ENCODE assay signal across 1 cellular context in the genomic region with DNA sequence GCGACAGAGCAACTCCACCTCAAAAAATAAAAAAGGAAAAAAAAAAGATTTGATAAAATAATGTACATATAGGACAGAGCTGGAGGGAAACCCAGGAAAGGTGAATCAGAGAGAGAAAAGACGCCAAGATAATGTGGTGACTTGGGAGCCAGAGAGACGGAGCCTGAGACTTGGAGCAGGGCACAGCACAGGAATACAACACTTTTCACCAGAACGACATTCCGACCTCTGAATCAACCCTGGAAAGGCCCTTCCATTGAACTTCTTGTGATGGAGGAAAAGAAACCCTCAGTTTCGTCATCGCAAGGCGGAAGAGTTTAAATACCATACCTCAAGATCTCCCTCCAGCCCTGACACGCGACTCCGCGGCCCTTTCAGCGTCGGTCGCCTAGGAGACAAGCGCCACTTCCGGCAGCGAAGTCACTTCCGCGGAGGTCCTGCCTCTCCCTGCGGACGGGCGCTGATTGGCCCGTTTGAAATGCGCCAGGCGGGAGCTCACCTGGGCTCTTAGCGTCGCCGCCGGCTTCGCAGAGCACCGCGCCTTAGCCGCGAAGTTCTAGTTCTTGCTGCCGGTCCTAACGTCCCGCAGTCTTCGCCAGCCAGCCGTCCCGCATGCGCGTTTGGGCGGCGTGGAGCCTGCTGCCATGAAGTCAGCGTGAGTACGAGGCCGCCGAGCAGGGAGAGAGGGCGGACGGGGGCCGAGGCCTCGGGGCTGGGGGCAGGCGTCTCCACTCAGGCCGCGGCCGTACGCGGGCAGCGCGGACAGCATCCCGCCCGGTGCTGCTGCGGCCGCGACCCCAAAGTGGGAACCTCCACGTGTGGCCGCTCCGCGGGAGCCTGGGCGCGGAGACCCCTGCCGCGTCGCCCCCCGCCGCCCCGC.
A peak's percentile ranks its signal among the peaks of the same experiment; 100 is the strongest.
TF ChIP-seq lines count a peak whose summit lies in the region.

A gene (plus strand): TSS at position 528 of the 880 bp plus-strand sequence. CDS start 117 bp downstream, at position 645.

TF ChIP-seq in HepG2, 621 proteins besides CTCF, POLR2A, EP300 and RAD21 (continued from another document):
- peak; percentile 32; the same call in 1 of the 2 replicates for TF ChIP-seq HCFC1 (IDR thresholded peaks at IDR 0.05; ENCODE audit: low read depth, low read length)
- no peak for TF ChIP-seq ZNF720 (CRISPR knock-in tag; IDR thresholded peaks at IDR 0.05)
- TF ChIP-seq, protein P1, sequence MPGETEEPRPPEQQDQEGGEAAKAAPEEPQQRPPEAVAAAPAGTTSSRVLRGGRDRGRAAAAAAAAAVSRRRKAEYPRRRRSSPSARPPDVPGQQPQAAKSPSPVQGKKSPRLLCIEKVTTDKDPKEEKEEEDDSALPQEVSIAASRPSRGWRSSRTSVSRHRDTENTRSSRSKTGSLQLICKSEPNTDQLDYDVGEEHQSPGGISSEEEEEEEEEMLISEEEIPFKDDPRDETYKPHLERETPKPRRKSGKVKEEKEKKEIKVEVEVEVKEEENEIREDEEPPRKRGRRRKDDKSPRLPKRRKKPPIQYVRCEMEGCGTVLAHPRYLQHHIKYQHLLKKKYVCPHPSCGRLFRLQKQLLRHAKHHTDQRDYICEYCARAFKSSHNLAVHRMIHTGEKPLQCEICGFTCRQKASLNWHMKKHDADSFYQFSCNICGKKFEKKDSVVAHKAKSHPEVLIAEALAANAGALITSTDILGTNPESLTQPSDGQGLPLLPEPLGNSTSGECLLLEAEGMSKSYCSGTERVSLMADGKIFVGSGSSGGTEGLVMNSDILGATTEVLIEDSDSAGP (CRISPR knock-in tag; IDR thresholded peaks at IDR 0.05; ENCODE audit: borderline replicate concordance) = peak; percentile 76; the same call in 1 of the 2 replicates
- TF ChIP-seq, protein P2, sequence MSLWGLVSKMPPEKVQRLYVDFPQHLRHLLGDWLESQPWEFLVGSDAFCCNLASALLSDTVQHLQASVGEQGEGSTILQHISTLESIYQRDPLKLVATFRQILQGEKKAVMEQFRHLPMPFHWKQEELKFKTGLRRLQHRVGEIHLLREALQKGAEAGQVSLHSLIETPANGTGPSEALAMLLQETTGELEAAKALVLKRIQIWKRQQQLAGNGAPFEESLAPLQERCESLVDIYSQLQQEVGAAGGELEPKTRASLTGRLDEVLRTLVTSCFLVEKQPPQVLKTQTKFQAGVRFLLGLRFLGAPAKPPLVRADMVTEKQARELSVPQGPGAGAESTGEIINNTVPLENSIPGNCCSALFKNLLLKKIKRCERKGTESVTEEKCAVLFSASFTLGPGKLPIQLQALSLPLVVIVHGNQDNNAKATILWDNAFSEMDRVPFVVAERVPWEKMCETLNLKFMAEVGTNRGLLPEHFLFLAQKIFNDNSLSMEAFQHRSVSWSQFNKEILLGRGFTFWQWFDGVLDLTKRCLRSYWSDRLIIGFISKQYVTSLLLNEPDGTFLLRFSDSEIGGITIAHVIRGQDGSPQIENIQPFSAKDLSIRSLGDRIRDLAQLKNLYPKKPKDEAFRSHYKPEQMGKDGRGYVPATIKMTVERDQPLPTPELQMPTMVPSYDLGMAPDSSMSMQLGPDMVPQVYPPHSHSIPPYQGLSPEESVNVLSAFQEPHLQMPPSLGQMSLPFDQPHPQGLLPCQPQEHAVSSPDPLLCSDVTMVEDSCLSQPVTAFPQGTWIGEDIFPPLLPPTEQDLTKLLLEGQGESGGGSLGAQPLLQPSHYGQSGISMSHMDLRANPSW (CRISPR knock-in tag; IDR thresholded peaks at IDR 0.05; ENCODE audit: borderline replicate concordance) = 0 out of 2 replicates have a peak, but pooled peaks have one; percentile 44
- peak; percentile 7; the same call in 1 of the 2 replicates for TF ChIP-seq FOXA3 (CRISPR knock-in tag; IDR thresholded peaks at IDR 0.05)
- no peak for TF ChIP-seq SIX1 (CRISPR knock-in tag; IDR thresholded peaks at IDR 0.05; ENCODE audit: borderline replicate concordance)
- no peak for TF ChIP-seq HOXA7 (CRISPR knock-in tag; IDR thresholded peaks at IDR 0.05)
- TF ChIP-seq NFE2 (CRISPR knock-in tag; IDR thresholded peaks at IDR 0.05) = no peak
- no peak for TF ChIP-seq ZNF496 (CRISPR knock-in tag; IDR thresholded peaks at IDR 0.05; ENCODE audit: insufficient replicate concordance)
- TF ChIP-seq, protein P3, sequence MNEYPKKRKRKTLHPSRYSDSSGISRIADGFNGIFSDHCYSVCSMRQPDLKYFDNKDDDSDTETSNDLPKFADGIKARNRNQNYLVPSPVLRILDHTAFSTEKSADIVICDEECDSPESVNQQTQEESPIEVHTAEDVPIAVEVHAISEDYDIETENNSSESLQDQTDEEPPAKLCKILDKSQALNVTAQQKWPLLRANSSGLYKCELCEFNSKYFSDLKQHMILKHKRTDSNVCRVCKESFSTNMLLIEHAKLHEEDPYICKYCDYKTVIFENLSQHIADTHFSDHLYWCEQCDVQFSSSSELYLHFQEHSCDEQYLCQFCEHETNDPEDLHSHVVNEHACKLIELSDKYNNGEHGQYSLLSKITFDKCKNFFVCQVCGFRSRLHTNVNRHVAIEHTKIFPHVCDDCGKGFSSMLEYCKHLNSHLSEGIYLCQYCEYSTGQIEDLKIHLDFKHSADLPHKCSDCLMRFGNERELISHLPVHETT (CRISPR knock-in tag; conservative IDR thresholded peaks at IDR 0.05) = 0 out of 2 replicates have a peak, but pooled peaks have one; percentile 26
- TF ChIP-seq NR1H2 (CRISPR knock-in tag; IDR thresholded peaks at IDR 0.05; ENCODE audit: borderline replicate concordance, low read depth) = 0 out of 2 replicates have a peak, but pooled peaks have one; percentile 32
- TF ChIP-seq ZNF792 (CRISPR knock-in tag; IDR thresholded peaks at IDR 0.05) = peak; percentile 49; the same call in 1 of the 2 replicates
- peak; percentile 56; the same call in 1 of the 2 replicates for TF ChIP-seq ZNF441 (CRISPR knock-in tag; IDR thresholded peaks at IDR 0.05; ENCODE audit: borderline replicate concordance)
- peak; percentile 42; the same call in 1 of the 2 replicates for TF ChIP-seq MTA1 (CRISPR knock-in tag; IDR thresholded peaks at IDR 0.05; ENCODE audit: borderline replicate concordance)
- TF ChIP-seq GATAD1 (CRISPR knock-in tag; IDR thresholded peaks at IDR 0.05) = peak; percentile 86
- TF ChIP-seq, protein P4, sequence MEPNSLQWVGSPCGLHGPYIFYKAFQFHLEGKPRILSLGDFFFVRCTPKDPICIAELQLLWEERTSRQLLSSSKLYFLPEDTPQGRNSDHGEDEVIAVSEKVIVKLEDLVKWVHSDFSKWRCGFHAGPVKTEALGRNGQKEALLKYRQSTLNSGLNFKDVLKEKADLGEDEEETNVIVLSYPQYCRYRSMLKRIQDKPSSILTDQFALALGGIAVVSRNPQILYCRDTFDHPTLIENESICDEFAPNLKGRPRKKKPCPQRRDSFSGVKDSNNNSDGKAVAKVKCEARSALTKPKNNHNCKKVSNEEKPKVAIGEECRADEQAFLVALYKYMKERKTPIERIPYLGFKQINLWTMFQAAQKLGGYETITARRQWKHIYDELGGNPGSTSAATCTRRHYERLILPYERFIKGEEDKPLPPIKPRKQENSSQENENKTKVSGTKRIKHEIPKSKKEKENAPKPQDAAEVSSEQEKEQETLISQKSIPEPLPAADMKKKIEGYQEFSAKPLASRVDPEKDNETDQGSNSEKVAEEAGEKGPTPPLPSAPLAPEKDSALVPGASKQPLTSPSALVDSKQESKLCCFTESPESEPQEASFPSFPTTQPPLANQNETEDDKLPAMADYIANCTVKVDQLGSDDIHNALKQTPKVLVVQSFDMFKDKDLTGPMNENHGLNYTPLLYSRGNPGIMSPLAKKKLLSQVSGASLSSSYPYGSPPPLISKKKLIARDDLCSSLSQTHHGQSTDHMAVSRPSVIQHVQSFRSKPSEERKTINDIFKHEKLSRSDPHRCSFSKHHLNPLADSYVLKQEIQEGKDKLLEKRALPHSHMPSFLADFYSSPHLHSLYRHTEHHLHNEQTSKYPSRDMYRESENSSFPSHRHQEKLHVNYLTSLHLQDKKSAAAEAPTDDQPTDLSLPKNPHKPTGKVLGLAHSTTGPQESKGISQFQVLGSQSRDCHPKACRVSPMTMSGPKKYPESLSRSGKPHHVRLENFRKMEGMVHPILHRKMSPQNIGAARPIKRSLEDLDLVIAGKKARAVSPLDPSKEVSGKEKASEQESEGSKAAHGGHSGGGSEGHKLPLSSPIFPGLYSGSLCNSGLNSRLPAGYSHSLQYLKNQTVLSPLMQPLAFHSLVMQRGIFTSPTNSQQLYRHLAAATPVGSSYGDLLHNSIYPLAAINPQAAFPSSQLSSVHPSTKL (CRISPR knock-in tag; IDR thresholded peaks at IDR 0.05) = peak; percentile 14; the same call in 1 of the 2 replicates
- no peak for TF ChIP-seq ZNF20 (CRISPR knock-in tag; IDR thresholded peaks at IDR 0.05)
- TF ChIP-seq ZNF7 (CRISPR knock-in tag; IDR thresholded peaks at IDR 0.05) = no peak
- no peak for TF ChIP-seq ZNF24 (IDR thresholded peaks at IDR 0.05)
- TF ChIP-seq TGIF2 (CRISPR knock-in tag; IDR thresholded peaks at IDR 0.05) = peak; percentile 96
- TF ChIP-seq SETDB1 (CRISPR knock-in tag; IDR thresholded peaks at IDR 0.05; ENCODE audit: borderline replicate concordance) = no peak
- TF ChIP-seq, protein P5, sequence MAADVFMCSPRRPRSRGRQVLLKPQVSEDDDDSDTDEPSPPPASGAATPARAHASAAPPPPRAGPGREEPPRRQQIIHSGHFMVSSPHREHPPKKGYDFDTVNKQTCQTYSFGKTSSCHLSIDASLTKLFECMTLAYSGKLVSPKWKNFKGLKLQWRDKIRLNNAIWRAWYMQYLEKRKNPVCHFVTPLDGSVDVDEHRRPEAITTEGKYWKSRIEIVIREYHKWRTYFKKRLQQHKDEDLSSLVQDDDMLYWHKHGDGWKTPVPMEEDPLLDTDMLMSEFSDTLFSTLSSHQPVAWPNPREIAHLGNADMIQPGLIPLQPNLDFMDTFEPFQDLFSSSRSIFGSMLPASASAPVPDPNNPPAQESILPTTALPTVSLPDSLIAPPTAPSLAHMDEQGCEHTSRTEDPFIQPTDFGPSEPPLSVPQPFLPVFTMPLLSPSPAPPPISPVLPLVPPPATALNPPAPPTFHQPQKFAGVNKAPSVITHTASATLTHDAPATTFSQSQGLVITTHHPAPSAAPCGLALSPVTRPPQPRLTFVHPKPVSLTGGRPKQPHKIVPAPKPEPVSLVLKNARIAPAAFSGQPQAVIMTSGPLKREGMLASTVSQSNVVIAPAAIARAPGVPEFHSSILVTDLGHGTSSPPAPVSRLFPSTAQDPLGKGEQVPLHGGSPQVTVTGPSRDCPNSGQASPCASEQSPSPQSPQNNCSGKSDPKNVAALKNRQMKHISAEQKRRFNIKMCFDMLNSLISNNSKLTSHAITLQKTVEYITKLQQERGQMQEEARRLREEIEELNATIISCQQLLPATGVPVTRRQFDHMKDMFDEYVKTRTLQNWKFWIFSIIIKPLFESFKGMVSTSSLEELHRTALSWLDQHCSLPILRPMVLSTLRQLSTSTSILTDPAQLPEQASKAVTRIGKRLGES (CRISPR knock-in tag; IDR thresholded peaks at IDR 0.05; ENCODE audit: borderline replicate concordance) = no peak
- TF ChIP-seq CREM (IDR thresholded peaks at IDR 0.05) = peak; percentile 91
- TF ChIP-seq CREM (CRISPR knock-in tag; IDR thresholded peaks at IDR 0.05) = no peak
- peak; percentile 96 for TF ChIP-seq CCDC6 (CRISPR knock-in tag; IDR thresholded peaks at IDR 0.05)
